ENCODE assay signal across 12 cellular contexts in the genomic region with DNA sequence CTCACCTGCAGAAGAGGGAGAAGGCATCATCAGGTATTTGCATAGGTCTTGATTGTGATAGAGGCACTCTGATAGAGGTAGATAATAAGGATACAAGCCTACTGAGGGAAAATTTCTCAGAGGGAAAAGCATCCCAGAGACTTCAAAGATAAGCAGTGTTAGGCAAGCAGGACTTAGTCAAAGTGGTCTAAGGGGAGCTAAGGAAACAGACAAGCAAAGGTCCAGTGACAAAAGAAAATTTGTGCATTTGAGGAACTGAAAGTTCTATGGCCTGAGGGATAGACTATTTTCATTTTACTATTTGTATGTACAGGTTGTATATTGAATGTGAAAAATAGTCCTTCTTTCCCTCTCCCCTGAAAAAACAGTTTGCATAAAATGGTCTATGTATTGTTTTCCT. TPM values are rescaled to one million over a fixed set of nuclear protein-coding genes. Genes with fewer than 3 reads are reported as not detected.
DNase-seq lines count a peak whose midpoint lies in the region; ATAC-seq and TF ChIP-seq lines count a peak whose summit lies in the region.
"Had no signal": no experiment of that assay in that cellular context is flagged by ENCODE, and none has a peak within 500 bp of the region (broad histone marks: within the 10 kb centered on the region; RNA-seq: fewer than 3 reads in every experiment).

No MANE protein-coding gene starts in this region.

- ATAC-seq in GM18505 (IDR thresholded peaks at IDR 0.05; ENCODE audit: unreplicated experiment): peak; percentile 89
- ATAC-seq in GM19452 (IDR thresholded peaks at IDR 0.05; ENCODE audit: unreplicated experiment): peak; percentile 86
- ATAC-seq in HG02870 (IDR thresholded peaks at IDR 0.05; ENCODE audit: unreplicated experiment): peak; percentile 81
- peak; percentile 80 for ATAC-seq in HG03520 (IDR thresholded peaks at IDR 0.05; ENCODE audit: unreplicated experiment)
- no peak for ATAC-seq in stimulated activated naive CD8-positive, alpha-beta T cell treated with anti-CD3 and anti-CD28 coated beads, Interleukin-15, Interleukin-2, amounts not matched to agents 100 U/mL and 50 U/mL, for 24 hours

- no peaks in the 10 kb centered on the region for H3K27me3 ChIP-seq in sigmoid colon
- H3K27me3 ChIP-seq: BLaER1, heart right ventricle had no signal

- TF ChIP-seq CTCF in sigmoid colon (IDR thresholded peaks at IDR 0.05): no peak

- no peak overlapping the region for H3K27ac ChIP-seq in sigmoid colon
- H3K27ac ChIP-seq: BLaER1, heart right ventricle had no signal

- H3K9me3 ChIP-seq in sigmoid colon: no peaks in the 10 kb centered on the region
- H3K9me3 ChIP-seq: BLaER1, heart right ventricle had no signal

- peaks cover 0 to 5% (median 0%) of the 10 kb centered on the region in 4 donors for H3K4me1 ChIP-seq in sigmoid colon
- H3K4me1 ChIP-seq: BLaER1 had no signal

- TF ChIP-seq POLR2A in GM18505 (IDR thresholded peaks at IDR 0.05; ENCODE audit: borderline replicate concordance, extremely low read depth, insufficient read depth, insufficient read length): no peak
- no peak for TF ChIP-seq POLR2A in sigmoid colon (IDR thresholded peaks at IDR 0.05)

- intact Hi-C loops in sigmoid colon (cut with DNase I): loop anchor here (2.0 to 10.0 kb wide), 3 partner anchors 148 to 938 kb away; a partner anchor contains a TSS

- no peak overlapping the region for H3K4me3 ChIP-seq in sigmoid colon
- H3K4me3 ChIP-seq: BLaER1, heart right ventricle had no signal

- DNase-seq in activated CD4-positive, CD25-positive, alpha-beta regulatory T cell treated with anti-CD3 and anti-CD28 coated beads, Interleukin-2, amount 50 U/mL, for 72 hours: no peak
- no peak for DNase-seq in sigmoid colon
- DNase-seq in stimulated activated naive CD8-positive, alpha-beta T cell treated with anti-CD3 and anti-CD28 coated beads, Interleukin-15, Interleukin-2, amounts not matched to agents 100 U/mL and 50 U/mL, for 24 hours: no peak
- no peak for DNase-seq in activated T-cell treated with anti-CD3 and anti-CD28 coated beads, Interleukin-2, amount 50 U/mL, for 1 hour
- DNase-seq: effector memory CD4-positive, alpha-beta T cell; GF-D8 had no signal

- H3K36me3 ChIP-seq in sigmoid colon: peaks cover 0 to 24% (median 4%) of the 10 kb centered on the region in 4 donors

- no peak for TF ChIP-seq EP300 in sigmoid colon (IDR thresholded peaks at IDR 0.05)

RNA-seq across cellular contexts. Expression of a gene that starts 27.4 kb away (rescaled TPM):
- total RNA-seq in sigmoid colon: 10 to 100 TPM; 24.2 to 35.0 (median 33.2) TPM
- 10 to 100 TPM in 2 of 3 donors, 1 to 10 TPM in 1; 6.6 to 26.1 (median 10.9) TPM for polyA plus RNA-seq in sigmoid colon
